Comparison of ENCODE assay signal across 2 cellular contexts in the genomic region with DNA sequence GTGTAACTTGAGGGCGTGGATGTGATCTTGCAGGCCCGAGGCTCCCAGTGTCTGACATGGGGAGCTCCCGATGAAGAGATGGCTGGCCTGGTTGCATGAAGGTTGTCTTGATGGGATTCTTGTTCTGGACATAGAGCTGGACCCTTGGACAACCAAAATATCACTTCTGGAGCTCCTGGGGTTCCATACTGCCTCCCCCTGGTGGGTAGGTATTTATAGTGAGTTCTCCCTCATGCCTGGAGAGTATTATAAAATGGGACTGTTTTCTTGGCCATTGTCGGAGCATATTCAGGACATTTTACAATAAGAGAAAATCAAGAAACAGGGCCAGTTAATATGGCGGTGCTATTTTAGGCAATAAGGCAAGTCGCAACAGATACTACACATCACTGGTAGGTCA.
TF ChIP-seq lines count a peak whose summit lies in the region.

No MANE protein-coding gene starts in this region.

TF ChIP-seq in HCT116, 20 proteins besides CTCF, POLR2A, EP300 and RAD21:
- TF ChIP-seq REST (IDR thresholded peaks at IDR 0.05; ENCODE audit: low read depth) = no peak
- no peak for TF ChIP-seq FOSL1 (IDR thresholded peaks at IDR 0.05; ENCODE audit: low read depth)
- TF ChIP-seq JUND (IDR thresholded peaks at IDR 0.05) = no peak
- TF ChIP-seq ZFX (IDR thresholded peaks at IDR 0.05) = no peak
- TF ChIP-seq YY1 (IDR thresholded peaks at IDR 0.05; ENCODE audit: extremely low read depth, insufficient replicate concordance, low read depth, low read length) = no peak
- no peak for TF ChIP-seq ZNF274 (IDR thresholded peaks at IDR 0.05; ENCODE audit: low read depth, low read length)
- no peak for TF ChIP-seq POLR2AphosphoS5 (IDR thresholded peaks at IDR 0.05; ENCODE audit: low read depth, low read length)
- TF ChIP-seq CBX3 (IDR thresholded peaks at IDR 0.05; ENCODE audit: low read depth) = no peak
- TF ChIP-seq ATF3 (IDR thresholded peaks at IDR 0.05) = no peak
- no peak for TF ChIP-seq SIN3A (IDR thresholded peaks at IDR 0.05; ENCODE audit: low read depth)
- no peak for TF ChIP-seq CEBPB (IDR thresholded peaks at IDR 0.05; ENCODE audit: low read depth)
- no peak for TF ChIP-seq ZBTB33 (IDR thresholded peaks at IDR 0.05; ENCODE audit: extremely low read depth, insufficient replicate concordance, low read length)

TF ChIP-seq in HepG2, 621 proteins besides CTCF, POLR2A, EP300 and RAD21:
- TF ChIP-seq ZNF891 (CRISPR knock-in tag; IDR thresholded peaks at IDR 0.05) (no peak), STAG1 (CRISPR knock-in tag; IDR thresholded peaks at IDR 0.05) (peak; percentile 14; the same call in 1 of the 2 replicates)
